8 cellular contexts compared by ENCODE assay signal in genomic region chr1:65420590-65421340, GRCh38. TPM values are rescaled to one million over a fixed set of nuclear protein-coding genes. Genes with fewer than 3 reads are reported as not detected.
DNase-seq lines count a peak whose midpoint lies in the region; ATAC-seq, FAIRE-seq and TF ChIP-seq lines count a peak whose summit lies in the region.

LEPR (plus strand) TSS chr1:65420668; CDS start chr1:65565566, 144,898 bp downstream.
A gene with protein sequence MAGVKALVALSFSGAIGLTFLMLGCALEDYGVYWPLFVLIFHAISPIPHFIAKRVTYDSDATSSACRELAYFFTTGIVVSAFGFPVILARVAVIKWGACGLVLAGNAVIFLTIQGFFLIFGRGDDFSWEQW (plus strand): TSS chr1:65420668. CDS start chr1:65420725, 57 bp downstream.

- no peaks in the 10 kb centered on the region for H3K9me3 Mint-ChIP-seq in stimulated activated naive CD8-positive, alpha-beta T cell treated with anti-CD3 and anti-CD28 coated beads, Interleukin-15, amount 100 ng/mL, for 72 hours

- H3K27ac ChIP-seq in adrenal gland = peak within 1 kb of the TSS; percentile 97 to 100 (median 99)
- peak within 1 kb of the TSS; percentile 96 for H3K27ac ChIP-seq in keratinocyte (ENCODE audit: control insufficient read depth, insufficient read depth, low read length)

- ATAC-seq in stimulated activated naive CD8-positive, alpha-beta T cell treated with anti-CD3 and anti-CD28 coated beads, Interleukin-15, amount 100 ng/mL, for 72 hours = peak; percentile 10

- H3K4me3 ChIP-seq in adrenal gland (peak within 1 kb of the TSS; percentile 58 to 92 (median 88)), keratinocyte (ENCODE audit: control insufficient read depth in 2 of 3, extremely low read depth in 1 of 3, insufficient read depth in 2 of 3, low read depth in 1 of 3, low read length in 3 of 3) (peak within 1 kb of the TSS; percentile 87 to 89 (median 87))

- H3K27ac Mint-ChIP-seq in stimulated activated naive CD8-positive, alpha-beta T cell treated with anti-CD3 and anti-CD28 coated beads, Interleukin-15, amount 100 ng/mL, for 72 hours = peak within 1 kb of the TSS; percentile 65 to 96

- no peak for FAIRE-seq in keratinocyte (lab: Jason Lieb, UNC)

- H2AFZ ChIP-seq in keratinocyte (ENCODE audit: control insufficient read depth, low read length) = peak within 1 kb of the TSS; percentile 64

- TF ChIP-seq CTCF in adrenal gland (IDR thresholded peaks at IDR 0.05) (no peak), keratinocyte (optimal IDR thresholded peaks at IDR 0.05 in 1 of 3, IDR thresholded peaks at IDR 0.05 in 1 of 3, conservative IDR thresholded peaks at IDR 0.05 in 1 of 3; ENCODE audit: extremely low read depth in 1 of 3, insufficient read depth in 2 of 3, low read length in 3 of 3) (no peak)

- 0 to 1% (median 1%) methylated on average over 16 to 60 of the region's 60 CpGs for WGBS in adrenal gland, 4 donors

- H3K9ac ChIP-seq in keratinocyte (ENCODE audit: control insufficient read depth, extremely low read depth, insufficient read depth, low read length) = peak within 1 kb of the TSS; percentile 97

- dilution Hi-C loops in keratinocyte (cut with MboI; ENCODE audit: extremely low pct_ligation_motif_present, low sequenced_read_pairs) = no loop called here

- no peaks in the 10 kb centered on the region for H3K27me3 Mint-ChIP-seq in stimulated activated naive CD8-positive, alpha-beta T cell treated with anti-CD3 and anti-CD28 coated beads, Interleukin-15, amount 100 ng/mL, for 72 hours

- H3K9me3 ChIP-seq in adrenal gland (replicated peaks in 1 of 3) (no peaks in the 10 kb centered on the region), keratinocyte (ENCODE audit: control insufficient read depth, low read depth, low read length) (no peaks in the 10 kb centered on the region)

- intact Hi-C loops in adrenal gland (cut with DNase I) = loop anchor here in 1 of 2 donors (10.0 kb wide), 1 partner anchor 166 kb away; no protein-coding TSS in a partner anchor

- POLR2A ChIA-PET in HEK293T (lab: Yijun Ruan, JAX) = interaction anchor here (0.6 to 1.4 kb wide), 5 partner anchors 28 to 166 kb away, joined by 3 to 11 read pairs (median 3); no protein-coding TSS in a partner anchor

- H3K79me2 ChIP-seq in keratinocyte (ENCODE audit: control insufficient read depth, insufficient read depth, low read length) = peaks cover 34% of the 10 kb centered on the region

- H3K36me3 ChIP-seq in adrenal gland (replicated peaks in 1 of 2) (peaks cover 0 to 6% of the 10 kb centered on the region in 2 donors), keratinocyte (ENCODE audit: control insufficient read depth in 2 of 2, extremely low read depth in 1 of 2, insufficient read depth in 2 of 2, low read length in 2 of 2) (no peaks in the 10 kb centered on the region)

- CTCF ChIA-PET in HEK293T (lab: Yijun Ruan, JAX) = interaction anchor here (1.0 kb wide), 1 partner anchor 10 kb away, joined by 3 read pairs; no protein-coding TSS in a partner anchor

- H4K20me1 ChIP-seq in keratinocyte (ENCODE audit: control insufficient read depth, extremely low read depth, insufficient read depth, low read length) = no peaks in the 10 kb centered on the region

- H3K4me1 Mint-ChIP-seq in stimulated activated naive CD8-positive, alpha-beta T cell treated with anti-CD3 and anti-CD28 coated beads, Interleukin-15, amount 100 ng/mL, for 72 hours = peaks cover 13% of the 10 kb centered on the region

- TF ChIP-seq POLR2A in adrenal gland (IDR thresholded peaks at IDR 0.05) = peak; percentile 87 to 95

- DNase-seq in NCI-H2196 (lab: John Stamatoyannopoulos, UW; ENCODE audit: unreplicated experiment) = peak; percentile 98
- no peak for DNase-seq in NCI-H2196 treated with DMSO at 0.1 percent for 48 hours (lab: John Stamatoyannopoulos, UW; ENCODE audit: unreplicated experiment)
- no peak for DNase-seq in HEK293T (ENCODE audit: extremely low spot score)
- peak; percentile 98 for DNase-seq in NCI-H146 (lab: John Stamatoyannopoulos, UW)
- peak in 1 of 7 donors; percentile 11 for DNase-seq in adrenal gland
- no peak for DNase-seq in keratinocyte (ENCODE audit: low read depth, low spot score)
- DNase-seq in stimulated activated naive CD8-positive, alpha-beta T cell treated with anti-CD3 and anti-CD28 coated beads, Interleukin-15, amount 100 ng/mL, for 72 hours = no peak
- no peak for DNase-seq in AG08396 (ENCODE audit: low spot score)

- no peak within 1 kb of the TSS for H3K4me3 Mint-ChIP-seq in stimulated activated naive CD8-positive, alpha-beta T cell treated with anti-CD3 and anti-CD28 coated beads, Interleukin-15, amount 100 ng/mL, for 72 hours

- peaks cover 22 to 44% of the 10 kb centered on the region in 2 donors for H3K4me1 ChIP-seq in adrenal gland (replicated peaks in 1 of 2)
- peaks cover 70% of the 10 kb centered on the region for H3K4me1 ChIP-seq in keratinocyte (ENCODE audit: control insufficient read depth, extremely low read depth, insufficient read depth, low read length)

- H3K27me3 ChIP-seq in adrenal gland (no peaks in the 10 kb centered on the region), keratinocyte (ENCODE audit: control insufficient read depth, extremely low read depth, insufficient read depth, low read length) (no peaks in the 10 kb centered on the region)

- H3K4me2 ChIP-seq in keratinocyte (ENCODE audit: control insufficient read depth, extremely low read depth, insufficient read depth, low read depth, low read length) = peak within 1 kb of the TSS; percentile 89

- no peaks in the 10 kb centered on the region for H3K9me1 ChIP-seq in keratinocyte (ENCODE audit: control insufficient read depth, extremely low read depth, insufficient read depth, low read length)

TF ChIP-seq in HEK293T, 16 proteins besides CTCF, POLR2A, EP300 and RAD21:
- TF ChIP-seq PKNOX1 (IDR thresholded peaks at IDR 0.05) (no peak), FOXK2 (IDR thresholded peaks at IDR 0.05) (no peak), FOXA1 (IDR thresholded peaks at IDR 0.05) (no peak), TARDBP (IDR thresholded peaks at IDR 0.05) (no peak), SP1 (IDR thresholded peaks at IDR 0.05) (no peak), BHLHE40 (IDR thresholded peaks at IDR 0.05; ENCODE audit: borderline replicate concordance) (no peak), ELF4 (IDR thresholded peaks at IDR 0.05) (peak; percentile 71; the same call in 1 of the 2 replicates), ZNF384 (IDR thresholded peaks at IDR 0.05) (no peak), L3MBTL2 (conservative IDR thresholded peaks at IDR 0.05) (peak; percentile 73), CTBP1 (IDR thresholded peaks at IDR 0.05; ENCODE audit: borderline replicate concordance) (peak; percentile 9; the same call in 1 of the 2 replicates), NFRKB (IDR thresholded peaks at IDR 0.05) (no peak), SUZ12 (IDR thresholded peaks at IDR 0.05) (no peak), ARNT (IDR thresholded peaks at IDR 0.05) (no peak), FOXM1 (IDR thresholded peaks at IDR 0.05; ENCODE audit: borderline replicate concordance) (no peak; the same call in 1 of the 2 replicates), HDGF (IDR thresholded peaks at IDR 0.05; ENCODE audit: borderline replicate concordance) (no peak; the same call in 1 of the 2 replicates), LEF1 (IDR thresholded peaks at IDR 0.05; ENCODE audit: borderline replicate concordance) (no peak)

RNA-seq across cellular contexts. Expression of gene LEPR, which starts in this region (rescaled TPM):
- total RNA-seq in adrenal gland = 10 to 100 TPM in 2 of 8 donors, 1 to 10 TPM in 6; 4.4 to 16.2 (median 6.8) TPM
- polyA plus RNA-seq in adrenal gland = 1 to 10 TPM; 3.8 to 7.4 (median 4.2) TPM
- 2.8 to 6.5 TPM (median 5.5 TPM) in 3 replicates for polyA plus RNA-seq in keratinocyte
- 3.7 TPM for polyA plus RNA-seq in keratinocyte (2011; ENCODE audit: low read depth)
- polyA plus RNA-seq in keratinocyte (2011; cell fraction: cytosol; rRNA removed) = 3.1 and 7.7 TPM in 2 replicates
- 5.0 and 5.5 TPM in 2 replicates for polyA plus RNA-seq in keratinocyte (2011; cell fraction: nucleus; rRNA removed)
- 2.9 and 8.6 TPM in 2 replicates for polyA plus RNA-seq in keratinocyte (2012; ENCODE audit: low replicate concordance)
- 1.0 to 10.7 TPM (median 9.5 TPM) in 3 replicates for polyA minus RNA-seq in keratinocyte
- 5.8 TPM for polyA minus RNA-seq in keratinocyte (2011; cell fraction: cytosol; rRNA and poly(A)+ RNA removed)
- 4.0 and 9.2 TPM in 2 replicates for polyA minus RNA-seq in keratinocyte (2011; cell fraction: nucleus; rRNA and poly(A)+ RNA removed)

RNA-seq across cellular contexts. Expression of the second gene that starts in this region (rescaled TPM):
- 100 to 1,000 TPM in 4 of 8 donors, 10 to 100 TPM in 4; 62.4 to 155 (median 109) TPM for total RNA-seq in adrenal gland
- 10 to 100 TPM; 35.4 to 89.3 (median 46.4) TPM for polyA plus RNA-seq in adrenal gland
- 54.7 to 83.1 TPM (median 82.5 TPM) in 3 replicates for polyA plus RNA-seq in keratinocyte
- polyA plus RNA-seq in keratinocyte (2011; ENCODE audit: low read depth) = 56.6 TPM
- 40.5 and 68.4 TPM in 2 replicates for polyA plus RNA-seq in keratinocyte (2011; cell fraction: cytosol; rRNA removed)
- 96.3 and 122 TPM in 2 replicates for polyA plus RNA-seq in keratinocyte (2011; cell fraction: nucleus; rRNA removed)
- polyA plus RNA-seq in keratinocyte (2012; ENCODE audit: low replicate concordance) = 45.9 and 47.8 TPM in 2 replicates
- polyA minus RNA-seq in keratinocyte = 29.7 to 70.9 TPM (median 68.1 TPM) in 3 replicates
- polyA minus RNA-seq in keratinocyte (2011; cell fraction: cytosol; rRNA and poly(A)+ RNA removed) = 44.3 TPM
- polyA minus RNA-seq in keratinocyte (2011; cell fraction: nucleus; rRNA and poly(A)+ RNA removed) = 58.5 and 96.5 TPM in 2 replicates

Comparison
In these comparisons a context has a peak if more than half of its experiments do, and no peak if none do; other contexts are left out.
1. DNase-seq: peak in NCI-H2196 (single experiment) and NCI-H146 (single experiment); none in NCI-H2196 treated with DMSO at 0.1 percent for 48 hours (single experiment), HEK293T (single experiment), keratinocyte (single experiment), stimulated activated naive CD8-positive, alpha-beta T cell treated with anti-CD3 and anti-CD28 coated beads, Interleukin-15, amount 100 ng/mL, for 72 hours (0 of 2) and AG08396 (single experiment).